11 cellular contexts compared by ENCODE assay signal in genomic region chr9:99762470-99762869, GRCh38. TPM values are rescaled to one million over a fixed set of nuclear protein-coding genes. Genes with fewer than 3 reads are reported as not detected.
A peak's percentile ranks its signal among the peaks of the same experiment; 100 is the strongest.
DNase-seq lines count a peak whose midpoint lies in the region; ATAC-seq, FAIRE-seq and TF ChIP-seq lines count a peak whose summit lies in the region.
"Had no signal": no experiment of that assay in that cellular context is flagged by ENCODE, and none has a peak within 500 bp of the region (broad histone marks: within the 10 kb centered on the region; RNA-seq: fewer than 3 reads in every experiment).

No MANE protein-coding gene starts in this region.

- H3K4me3 Mint-ChIP-seq in CD8-positive, alpha-beta T cell = no peak overlapping the region

- FAIRE-seq in GM12878 (lab: Jason Lieb, UNC) = peak; percentile 96
- FAIRE-seq: islet of Langerhans had no signal

- BruUV-seq in GM12878 (replicated peaks; lab: Mats Ljungman, UMichigan) = no TSS peak

- H2AFZ ChIP-seq in GM12878 (ENCODE audit: control insufficient read depth, low read depth, low read length) = peak overlapping the region; percentile 45; the same call in 1 of the 2 replicates

- DNase-seq in GM12878 (ENCODE audit: low read depth, low spot score) (peak; percentile 62), cerebellar nuclear complex (lab: John Stamatoyannopoulos, UW) (no peak), ecto neural progenitor cell (ENCODE audit: low spot score) (no peak), COLO829 (ENCODE audit: low spot score) (no peak)
- no peak for DNase-seq in CD8-positive, alpha-beta T cell
- DNase-seq: activated T-cell treated with anti-CD3 and anti-CD28 coated beads, Interleukin-2, amount 50 U/mL, for 1 hour; right cardiac atrium had no signal

- peak in 1 of 2 experiments; percentile 26; a peak in 2 of 4 replicates for TF ChIP-seq EP300 in GM12878 (IDR thresholded peaks at IDR 0.05; ENCODE audit: borderline replicate concordance in 1 of 2, control insufficient read depth in 1 of 2, low read depth in 2 of 2, low read length in 2 of 2)

- 0 out of 2 replicates have a peak, but pooled peaks have one; percentile 6 for TF ChIP-seq RAD21 in GM12878 (IDR thresholded peaks at IDR 0.05; ENCODE audit: insufficient read depth, low read depth, low read length)

- no peaks in the 10 kb centered on the region for H3K4me1 Mint-ChIP-seq in CD8-positive, alpha-beta T cell (ENCODE audit: low read depth)

- peak overlapping the region; percentile 41 for H3K4me2 ChIP-seq in GM12878 (ENCODE audit: control insufficient read depth, insufficient read depth)

- H3K4me1 ChIP-seq in GM12878 (ENCODE audit: control insufficient read depth, insufficient read depth, low read length) = peaks cover 7% of the 10 kb centered on the region
- no peaks in the 10 kb centered on the region for H3K4me1 ChIP-seq in CD8-positive, alpha-beta T cell (ENCODE audit: insufficient read depth, low read length)

- H3K4me3 ChIP-seq in GM12878 = no peak overlapping the region
- no peak overlapping the region for H3K4me3 ChIP-seq in CD8-positive, alpha-beta T cell (ENCODE audit: low read depth, low read length)

- no peaks in the 10 kb centered on the region for H3K36me3 Mint-ChIP-seq in CD8-positive, alpha-beta T cell

- H3K9me3 Mint-ChIP-seq in CD8-positive, alpha-beta T cell = no peaks in the 10 kb centered on the region

- H3K27ac Mint-ChIP-seq in CD8-positive, alpha-beta T cell = no peak overlapping the region

- no peak for TF ChIP-seq CTCF in GM12878 (IDR thresholded peaks at IDR 0.05 in 2 of 3, conservative IDR thresholded peaks at IDR 0.05 in 1 of 3; ENCODE audit: control insufficient read depth in 2 of 3, extremely low read depth in 1 of 3, insufficient read depth in 1 of 3, low read depth in 3 of 3, low read length in 3 of 3)
- no peak for TF ChIP-seq CTCF in CD8-positive, alpha-beta T cell (IDR thresholded peaks at IDR 0.05)

- no peaks in the 10 kb centered on the region for H3K27me3 ChIP-seq in GM12878 (replicated peaks in 1 of 2; ENCODE audit: control insufficient read depth in 2 of 2, insufficient read depth in 2 of 2, low read length in 1 of 2)
- H3K27me3 ChIP-seq in CD8-positive, alpha-beta T cell (ENCODE audit: insufficient read depth, low read length) = no peaks in the 10 kb centered on the region

- SMC1A ChIA-PET in GM12878 (lab: Charles Lee; ENCODE audit: uncharacterized antibody, unreplicated experiment) = interaction anchor here (0.6 to 0.9 kb wide), 2 partner anchors 62 to 246 kb away, joined by 3 read pairs; no protein-coding TSS in a partner anchor

- H3K27me3 Mint-ChIP-seq in CD8-positive, alpha-beta T cell (ENCODE audit: low read depth) = no peaks in the 10 kb centered on the region

- no peak overlapping the region for H3K27ac ChIP-seq in GM12878 (ENCODE audit: control insufficient read depth, insufficient read depth)
- H3K27ac ChIP-seq in CD8-positive, alpha-beta T cell (ENCODE audit: low read depth, low read length) = no peak overlapping the region

- intact Hi-C loops in GM12878 (cut with micrococcal nuclease; ENCODE audit: unreplicated experiment) = no loop called here
- intact Hi-C loops in CD8-positive, alpha-beta T cell (cut with DNase I, micrococcal nuclease) = no loop called here

- TF ChIP-seq POLR2A in GM12878 (IDR thresholded peaks at IDR 0.05; ENCODE audit: low read depth, low read length) = no peak

- no peaks in the 10 kb centered on the region for H3K9me3 ChIP-seq in GM12878 (replicated peaks; ENCODE audit: control insufficient read depth, insufficient read depth, low read length)
- H3K9me3 ChIP-seq in CD8-positive, alpha-beta T cell (ENCODE audit: low read length) = no peaks in the 10 kb centered on the region

- H3K36me3 ChIP-seq in GM12878 (ENCODE audit: control insufficient read depth in 2 of 2, insufficient read depth in 2 of 2, low read length in 1 of 2) = no peaks in the 10 kb centered on the region
- no peaks in the 10 kb centered on the region for H3K36me3 ChIP-seq in CD8-positive, alpha-beta T cell (ENCODE audit: insufficient read depth, low read length)

- CTCF ChIA-PET in GM12878 (lab: Yijun Ruan, JAX) = interaction anchor here (1.2 kb wide), 1 partner anchor 247 kb away, joined by 3 read pairs; no protein-coding TSS in a partner anchor
- CTCF ChIA-PET in CD8-positive, alpha-beta T cell (lab: Charles Lee) = no interaction called here

- ATAC-seq in GM18520 (IDR thresholded peaks at IDR 0.05; ENCODE audit: unreplicated experiment) = peak; percentile 93
- ATAC-seq in GM21390 (IDR thresholded peaks at IDR 0.05; ENCODE audit: unreplicated experiment) = peak; percentile 100
- ATAC-seq in HG03159 (IDR thresholded peaks at IDR 0.05; ENCODE audit: unreplicated experiment) = peak; percentile 100
- ATAC-seq in GM12878 = peak; percentile 99
- ATAC-seq in CD8-positive, alpha-beta T cell = no peak
- ATAC-seq: right cardiac atrium had no signal

- 0% methylated on average over 3 of the region's 3 CpGs for WGBS in GM12878 (ENCODE audit: insufficient coverage, insufficient replicate concordance, low lambda C conversion rate, missing lambda C conversion rate)

- POLR2A ChIA-PET in GM12878 (lab: Charles Lee) = no interaction called here
- POLR2A ChIA-PET in CD8-positive, alpha-beta T cell (lab: Charles Lee) = no interaction called here

- in situ Hi-C loops in GM12878 (cut with MboI) = no loop called here

- no peak overlapping the region for H3K9ac ChIP-seq in GM12878 (ENCODE audit: control insufficient read depth, insufficient read depth, low read length)

- H4K20me1 ChIP-seq in GM12878 (ENCODE audit: control insufficient read depth, insufficient read depth) = no peaks in the 10 kb centered on the region

- H3K79me2 ChIP-seq in GM12878 (ENCODE audit: control insufficient read depth, insufficient read depth, low read length) = no peaks in the 10 kb centered on the region

- RAD21 ChIA-PET in GM12878 (lab: Charles Lee; ENCODE audit: unreplicated experiment) = no interaction called here

TF ChIP-seq in GM12878, 131 proteins besides CTCF, POLR2A, EP300 and RAD21 (continues in another document):
- TF ChIP-seq RAD51 (IDR thresholded peaks at IDR 0.05) (no peak), ATF7 (IDR thresholded peaks at IDR 0.05; ENCODE audit: low read depth) (peak; percentile 84), PML (IDR thresholded peaks at IDR 0.05; ENCODE audit: low read length) (no peak), IKZF2 (IDR thresholded peaks at IDR 0.05) (peak; percentile 80 to 85), GATAD2B (conservative IDR thresholded peaks at IDR 0.05; ENCODE audit: low read depth) (no peak), STAT3 (IDR thresholded peaks at IDR 0.05; ENCODE audit: low read depth, low read length) (no peak), TCF3 (IDR thresholded peaks at IDR 0.05; ENCODE audit: borderline replicate concordance, insufficient read depth, low read depth, low read length) (no peak)
- TF ChIP-seq, protein P1, sequence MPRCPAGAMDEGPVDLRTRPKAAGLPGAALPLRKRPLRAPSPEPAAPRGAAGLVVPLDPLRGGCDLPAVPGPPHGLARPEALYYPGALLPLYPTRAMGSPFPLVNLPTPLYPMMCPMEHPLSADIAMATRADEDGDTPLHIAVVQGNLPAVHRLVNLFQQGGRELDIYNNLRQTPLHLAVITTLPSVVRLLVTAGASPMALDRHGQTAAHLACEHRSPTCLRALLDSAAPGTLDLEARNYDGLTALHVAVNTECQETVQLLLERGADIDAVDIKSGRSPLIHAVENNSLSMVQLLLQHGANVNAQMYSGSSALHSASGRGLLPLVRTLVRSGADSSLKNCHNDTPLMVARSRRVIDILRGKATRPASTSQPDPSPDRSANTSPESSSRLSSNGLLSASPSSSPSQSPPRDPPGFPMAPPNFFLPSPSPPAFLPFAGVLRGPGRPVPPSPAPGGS (IDR thresholded peaks at IDR 0.05; ENCODE audit: borderline replicate concordance, insufficient read depth, low read depth, low read length, poor library complexity, severe bottlenecking) = no peak
- TF ChIP-seq, protein P2, sequence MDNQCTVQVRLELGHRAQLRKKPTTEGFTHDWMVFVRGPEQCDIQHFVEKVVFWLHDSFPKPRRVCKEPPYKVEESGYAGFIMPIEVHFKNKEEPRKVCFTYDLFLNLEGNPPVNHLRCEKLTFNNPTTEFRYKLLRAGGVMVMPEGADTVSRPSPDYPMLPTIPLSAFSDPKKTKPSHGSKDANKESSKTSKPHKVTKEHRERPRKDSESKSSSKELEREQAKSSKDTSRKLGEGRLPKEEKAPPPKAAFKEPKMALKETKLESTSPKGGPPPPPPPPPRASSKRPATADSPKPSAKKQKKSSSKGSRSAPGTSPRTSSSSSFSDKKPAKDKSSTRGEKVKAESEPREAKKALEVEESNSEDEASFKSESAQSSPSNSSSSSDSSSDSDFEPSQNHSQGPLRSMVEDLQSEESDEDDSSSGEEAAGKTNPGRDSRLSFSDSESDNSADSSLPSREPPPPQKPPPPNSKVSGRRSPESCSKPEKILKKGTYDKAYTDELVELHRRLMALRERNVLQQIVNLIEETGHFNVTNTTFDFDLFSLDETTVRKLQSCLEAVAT (IDR thresholded peaks at IDR 0.05) = peak; percentile 57; the same call in 1 of the 2 replicates

RNA-seq across cellular contexts. Expression of gene NR4A3, which starts 59.2 kb away (rescaled TPM):
- 6.2 and 7.1 TPM in 2 replicates for total RNA-seq in GM12878 (2013; cell fraction: nucleolus; rRNA removed)
- total RNA-seq in GM12878 (2014; rRNA removed) (0.54 and 0.79 TPM in 2 replicates), GM12878 (2014; rRNA removed; fragmentation: Illumina TruSeq; extraction: Trizol) (0.40 and 0.51 TPM in 2 replicates), GM12878 (2021) (2.1 and 2.6 TPM in 2 replicates)
- 0.46 TPM for polyA plus RNA-seq in GM12878 (2011; ENCODE audit: low read depth)
- polyA plus RNA-seq in GM12878 (2011; rRNA removed) (0.64 and 0.79 TPM in 2 replicates), GM12878 (2014; fragmentation: Illumina TruSeq; extraction: Trizol) (1.1 and 1.6 TPM in 2 replicates), GM12878 (2014; fragmentation: Nextera tagmentation; extraction: Ambion mirVana) (under 1 TPM; 0.10 to 0.31 TPM), GM12878 (2014; rRNA removed) (0.81 and 0.83 TPM in 2 replicates), GM12878 (2016; fragmentation: Nextera tagmentation; extraction: Ambion mirVana) (under 1 TPM in 1 of 2 experiments, not detected in 1; 0.04 TPM)
- 0.33 and 0.58 TPM in 2 replicates for polyA plus RNA-seq in GM12878 (2011; cell fraction: cytosol; rRNA removed)
- 1.4 and 1.7 TPM in 2 replicates for polyA plus RNA-seq in GM12878 (2011; cell fraction: nucleus; rRNA removed)
- 0.88 and 1.8 TPM in 2 replicates for polyA plus RNA-seq in GM12878 (2012)
- 0.73 and 0.88 TPM in 2 replicates for polyA minus RNA-seq in GM12878 (2011; rRNA and poly(A)+ RNA removed)
- polyA minus RNA-seq in GM12878 (2011; cell fraction: cytosol; rRNA and poly(A)+ RNA removed) = 0.73 and 1.1 TPM in 2 replicates
- polyA minus RNA-seq in GM12878 (2011; cell fraction: nucleus; rRNA and poly(A)+ RNA removed) = 1.8 and 2.9 TPM in 2 replicates
- total RNA-seq in CD8-positive, alpha-beta T cell = 100 to 1,000 TPM; 122 to 129 TPM

Comparison
In these comparisons a context has a peak if more than half of its experiments do, and no peak if none do; other contexts are left out.
1. RNA of gene NR4A3, which starts 59.2 kb away (total RNA-seq): 122 to 129 TPM in CD8-positive, alpha-beta T cell; 0.40 to 7.1 TPM in GM12878; every median in the first group is over 10 times any median in the second.